Comparison of ENCODE assay signal across 1 cellular context in the genomic region with DNA sequence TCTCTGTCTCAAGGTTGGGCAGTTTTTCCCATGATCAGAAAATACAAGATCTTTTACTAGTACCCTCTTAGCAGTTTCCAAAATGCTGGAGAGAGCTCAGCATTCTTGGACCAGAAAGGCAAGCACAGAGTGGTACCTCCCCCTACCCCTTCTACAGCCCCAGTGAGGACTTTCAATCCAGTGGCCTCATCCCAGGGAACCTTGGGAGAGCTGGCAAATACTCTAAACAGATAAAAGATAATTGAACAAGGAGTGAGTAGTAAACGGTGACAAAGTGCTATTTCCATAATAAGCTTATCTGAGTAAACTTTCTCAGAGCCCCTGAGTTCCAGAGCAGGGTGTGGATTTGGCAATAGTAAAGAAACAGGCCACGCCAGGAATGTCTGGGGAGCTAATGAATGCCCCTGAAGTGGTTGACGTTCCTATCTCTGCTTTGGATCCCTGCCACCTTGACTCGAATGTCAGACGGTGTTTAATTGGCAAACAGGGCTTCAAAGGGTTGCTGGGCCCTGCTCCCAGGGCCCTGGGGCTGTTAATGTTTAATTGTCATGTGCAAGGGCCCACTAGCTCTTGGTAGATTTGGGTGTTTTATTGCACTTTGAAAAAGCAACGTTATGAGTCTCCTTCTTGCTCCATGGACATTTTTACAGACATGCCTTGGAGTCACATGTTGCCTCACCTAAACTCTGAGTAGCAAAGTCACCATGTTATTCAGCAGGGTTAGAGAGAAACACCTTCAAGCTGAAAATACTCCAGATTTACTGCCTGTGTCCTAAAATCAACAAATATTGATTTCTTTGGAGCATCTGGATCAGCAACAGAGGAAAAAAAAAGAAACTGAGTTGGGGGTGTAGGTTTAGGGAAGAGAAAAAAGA.
TF ChIP-seq lines count a peak whose summit lies in the region.

No MANE protein-coding gene starts in this region.

TF ChIP-seq in HepG2, 621 proteins besides CTCF, POLR2A, EP300 and RAD21 (continued from another document and continues in another):
- TF ChIP-seq, protein P1, sequence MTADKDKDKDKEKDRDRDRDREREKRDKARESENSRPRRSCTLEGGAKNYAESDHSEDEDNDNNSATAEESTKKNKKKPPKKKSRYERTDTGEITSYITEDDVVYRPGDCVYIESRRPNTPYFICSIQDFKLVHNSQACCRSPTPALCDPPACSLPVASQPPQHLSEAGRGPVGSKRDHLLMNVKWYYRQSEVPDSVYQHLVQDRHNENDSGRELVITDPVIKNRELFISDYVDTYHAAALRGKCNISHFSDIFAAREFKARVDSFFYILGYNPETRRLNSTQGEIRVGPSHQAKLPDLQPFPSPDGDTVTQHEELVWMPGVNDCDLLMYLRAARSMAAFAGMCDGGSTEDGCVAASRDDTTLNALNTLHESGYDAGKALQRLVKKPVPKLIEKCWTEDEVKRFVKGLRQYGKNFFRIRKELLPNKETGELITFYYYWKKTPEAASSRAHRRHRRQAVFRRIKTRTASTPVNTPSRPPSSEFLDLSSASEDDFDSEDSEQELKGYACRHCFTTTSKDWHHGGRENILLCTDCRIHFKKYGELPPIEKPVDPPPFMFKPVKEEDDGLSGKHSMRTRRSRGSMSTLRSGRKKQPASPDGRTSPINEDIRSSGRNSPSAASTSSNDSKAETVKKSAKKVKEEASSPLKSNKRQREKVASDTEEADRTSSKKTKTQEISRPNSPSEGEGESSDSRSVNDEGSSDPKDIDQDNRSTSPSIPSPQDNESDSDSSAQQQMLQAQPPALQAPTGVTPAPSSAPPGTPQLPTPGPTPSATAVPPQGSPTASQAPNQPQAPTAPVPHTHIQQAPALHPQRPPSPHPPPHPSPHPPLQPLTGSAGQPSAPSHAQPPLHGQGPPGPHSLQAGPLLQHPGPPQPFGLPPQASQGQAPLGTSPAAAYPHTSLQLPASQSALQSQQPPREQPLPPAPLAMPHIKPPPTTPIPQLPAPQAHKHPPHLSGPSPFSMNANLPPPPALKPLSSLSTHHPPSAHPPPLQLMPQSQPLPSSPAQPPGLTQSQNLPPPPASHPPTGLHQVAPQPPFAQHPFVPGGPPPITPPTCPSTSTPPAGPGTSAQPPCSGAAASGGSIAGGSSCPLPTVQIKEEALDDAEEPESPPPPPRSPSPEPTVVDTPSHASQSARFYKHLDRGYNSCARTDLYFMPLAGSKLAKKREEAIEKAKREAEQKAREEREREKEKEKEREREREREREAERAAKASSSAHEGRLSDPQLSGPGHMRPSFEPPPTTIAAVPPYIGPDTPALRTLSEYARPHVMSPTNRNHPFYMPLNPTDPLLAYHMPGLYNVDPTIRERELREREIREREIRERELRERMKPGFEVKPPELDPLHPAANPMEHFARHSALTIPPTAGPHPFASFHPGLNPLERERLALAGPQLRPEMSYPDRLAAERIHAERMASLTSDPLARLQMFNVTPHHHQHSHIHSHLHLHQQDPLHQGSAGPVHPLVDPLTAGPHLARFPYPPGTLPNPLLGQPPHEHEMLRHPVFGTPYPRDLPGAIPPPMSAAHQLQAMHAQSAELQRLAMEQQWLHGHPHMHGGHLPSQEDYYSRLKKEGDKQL (CRISPR knock-in tag; IDR thresholded peaks at IDR 0.05; ENCODE audit: low read depth), result peak; percentile 82; the same call in 1 of the 2 replicates
- TF ChIP-seq TGIF2 (CRISPR knock-in tag; IDR thresholded peaks at IDR 0.05), result peak; percentile 62; the same call in 1 of the 2 replicates
- 0 out of 2 replicates have a peak, but pooled peaks have one; percentile 52 for TF ChIP-seq MEIS2 (CRISPR knock-in tag; IDR thresholded peaks at IDR 0.05)
- TF ChIP-seq RNF2 (conservative IDR thresholded peaks at IDR 0.05; ENCODE audit: low read depth), result no peak
- peak; percentile 57; the same call in 1 of the 2 replicates for TF ChIP-seq TBX3 (IDR thresholded peaks at IDR 0.05; ENCODE audit: borderline replicate concordance)
- peak; percentile 76 for TF ChIP-seq SIX4 (CRISPR knock-in tag; IDR thresholded peaks at IDR 0.05)
- TF ChIP-seq SALL2 (CRISPR knock-in tag; IDR thresholded peaks at IDR 0.05), result no peak
- TF ChIP-seq JDP2 (CRISPR knock-in tag; IDR thresholded peaks at IDR 0.05; ENCODE audit: borderline replicate concordance), result no peak
- TF ChIP-seq ZNF230 (CRISPR knock-in tag; IDR thresholded peaks at IDR 0.05), result no peak
- TF ChIP-seq CREM (IDR thresholded peaks at IDR 0.05), result peak; percentile 52; the same call in 1 of the 2 replicates
- no peak for TF ChIP-seq CREM (CRISPR knock-in tag; IDR thresholded peaks at IDR 0.05)
- TF ChIP-seq ZNF234 (CRISPR knock-in tag; conservative IDR thresholded peaks at IDR 0.05), result no peak
- peak; percentile 37; the same call in 1 of the 2 replicates for TF ChIP-seq ZNF143 (CRISPR knock-in tag; IDR thresholded peaks at IDR 0.05)
- no peak for TF ChIP-seq ZC3H4 (CRISPR knock-in tag; IDR thresholded peaks at IDR 0.05; ENCODE audit: borderline replicate concordance)
- no peak for TF ChIP-seq ZNF775 (CRISPR knock-in tag; IDR thresholded peaks at IDR 0.05; ENCODE audit: borderline replicate concordance)
- TF ChIP-seq ZSCAN29 (CRISPR knock-in tag; conservative IDR thresholded peaks at IDR 0.05), result no peak
- no peak for TF ChIP-seq ZBTB44 (CRISPR knock-in tag; IDR thresholded peaks at IDR 0.05)
- no peak; the same call in 1 of the 2 replicates for TF ChIP-seq RXRA (CRISPR knock-in tag; IDR thresholded peaks at IDR 0.05)
- no peak for TF ChIP-seq IKZF5 (CRISPR knock-in tag; IDR thresholded peaks at IDR 0.05)
- no peak for TF ChIP-seq PRDM10 (CRISPR knock-in tag; IDR thresholded peaks at IDR 0.05; ENCODE audit: low read depth)
- no peak for TF ChIP-seq ONECUT2 (CRISPR knock-in tag; IDR thresholded peaks at IDR 0.05)
- TF ChIP-seq ZNF354B (CRISPR knock-in tag; IDR thresholded peaks at IDR 0.05), result no peak
- no peak for TF ChIP-seq MAFF (IDR thresholded peaks at IDR 0.05; ENCODE audit: low read depth, low read length)
- no peak for TF ChIP-seq ZNF816 (CRISPR knock-in tag; IDR thresholded peaks at IDR 0.05; ENCODE audit: borderline replicate concordance)
- TF ChIP-seq, protein P2, sequence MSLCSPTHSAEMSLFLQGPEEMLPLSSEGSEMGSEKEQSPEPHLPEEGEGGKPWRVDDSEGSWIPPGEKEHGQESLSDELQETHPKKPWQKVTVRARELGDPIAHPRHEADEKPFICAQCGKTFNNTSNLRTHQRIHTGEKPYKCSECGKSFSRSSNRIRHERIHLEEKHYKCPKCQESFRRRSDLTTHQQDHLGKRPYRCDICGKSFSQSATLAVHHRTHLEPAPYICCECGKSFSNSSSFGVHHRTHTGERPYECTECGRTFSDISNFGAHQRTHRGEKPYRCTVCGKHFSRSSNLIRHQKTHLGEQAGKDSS (CRISPR knock-in tag; IDR thresholded peaks at IDR 0.05; ENCODE audit: borderline replicate concordance, low read depth), result no peak
- no peak for TF ChIP-seq ZNF451 (CRISPR knock-in tag; IDR thresholded peaks at IDR 0.05)
- TF ChIP-seq, protein P3, sequence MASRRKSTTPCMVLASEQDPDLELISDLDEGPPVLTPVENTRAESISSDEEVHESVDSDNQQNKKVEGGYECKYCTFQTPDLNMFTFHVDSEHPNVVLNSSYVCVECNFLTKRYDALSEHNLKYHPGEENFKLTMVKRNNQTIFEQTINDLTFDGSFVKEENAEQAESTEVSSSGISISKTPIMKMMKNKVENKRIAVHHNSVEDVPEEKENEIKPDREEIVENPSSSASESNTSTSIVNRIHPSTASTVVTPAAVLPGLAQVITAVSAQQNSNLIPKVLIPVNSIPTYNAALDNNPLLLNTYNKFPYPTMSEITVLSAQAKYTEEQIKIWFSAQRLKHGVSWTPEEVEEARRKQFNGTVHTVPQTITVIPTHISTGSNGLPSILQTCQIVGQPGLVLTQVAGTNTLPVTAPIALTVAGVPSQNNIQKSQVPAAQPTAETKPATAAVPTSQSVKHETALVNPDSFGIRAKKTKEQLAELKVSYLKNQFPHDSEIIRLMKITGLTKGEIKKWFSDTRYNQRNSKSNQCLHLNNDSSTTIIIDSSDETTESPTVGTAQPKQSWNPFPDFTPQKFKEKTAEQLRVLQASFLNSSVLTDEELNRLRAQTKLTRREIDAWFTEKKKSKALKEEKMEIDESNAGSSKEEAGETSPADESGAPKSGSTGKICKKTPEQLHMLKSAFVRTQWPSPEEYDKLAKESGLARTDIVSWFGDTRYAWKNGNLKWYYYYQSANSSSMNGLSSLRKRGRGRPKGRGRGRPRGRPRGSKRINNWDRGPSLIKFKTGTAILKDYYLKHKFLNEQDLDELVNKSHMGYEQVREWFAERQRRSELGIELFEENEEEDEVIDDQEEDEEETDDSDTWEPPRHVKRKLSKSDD (CRISPR knock-in tag; IDR thresholded peaks at IDR 0.05; ENCODE audit: low read depth), result 0 out of 2 replicates have a peak, but pooled peaks have one; percentile 28
- TF ChIP-seq ADNP (CRISPR knock-in tag; IDR thresholded peaks at IDR 0.05), result no peak
- no peak for TF ChIP-seq ZNF34 (CRISPR knock-in tag; IDR thresholded peaks at IDR 0.05; ENCODE audit: borderline replicate concordance)
- TF ChIP-seq, protein P4, sequence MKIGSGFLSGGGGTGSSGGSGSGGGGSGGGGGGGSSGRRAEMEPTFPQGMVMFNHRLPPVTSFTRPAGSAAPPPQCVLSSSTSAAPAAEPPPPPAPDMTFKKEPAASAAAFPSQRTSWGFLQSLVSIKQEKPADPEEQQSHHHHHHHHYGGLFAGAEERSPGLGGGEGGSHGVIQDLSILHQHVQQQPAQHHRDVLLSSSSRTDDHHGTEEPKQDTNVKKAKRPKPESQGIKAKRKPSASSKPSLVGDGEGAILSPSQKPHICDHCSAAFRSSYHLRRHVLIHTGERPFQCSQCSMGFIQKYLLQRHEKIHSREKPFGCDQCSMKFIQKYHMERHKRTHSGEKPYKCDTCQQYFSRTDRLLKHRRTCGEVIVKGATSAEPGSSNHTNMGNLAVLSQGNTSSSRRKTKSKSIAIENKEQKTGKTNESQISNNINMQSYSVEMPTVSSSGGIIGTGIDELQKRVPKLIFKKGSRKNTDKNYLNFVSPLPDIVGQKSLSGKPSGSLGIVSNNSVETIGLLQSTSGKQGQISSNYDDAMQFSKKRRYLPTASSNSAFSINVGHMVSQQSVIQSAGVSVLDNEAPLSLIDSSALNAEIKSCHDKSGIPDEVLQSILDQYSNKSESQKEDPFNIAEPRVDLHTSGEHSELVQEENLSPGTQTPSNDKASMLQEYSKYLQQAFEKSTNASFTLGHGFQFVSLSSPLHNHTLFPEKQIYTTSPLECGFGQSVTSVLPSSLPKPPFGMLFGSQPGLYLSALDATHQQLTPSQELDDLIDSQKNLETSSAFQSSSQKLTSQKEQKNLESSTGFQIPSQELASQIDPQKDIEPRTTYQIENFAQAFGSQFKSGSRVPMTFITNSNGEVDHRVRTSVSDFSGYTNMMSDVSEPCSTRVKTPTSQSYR (CRISPR knock-in tag; IDR thresholded peaks at IDR 0.05; ENCODE audit: borderline replicate concordance), result no peak
- TF ChIP-seq KDM1A (CRISPR knock-in tag; IDR thresholded peaks at IDR 0.05), result no peak
- TF ChIP-seq ZNF569 (CRISPR knock-in tag; IDR thresholded peaks at IDR 0.05; ENCODE audit: borderline replicate concordance), result no peak
- no peak for TF ChIP-seq KDM6A (CRISPR knock-in tag; IDR thresholded peaks at IDR 0.05; ENCODE audit: low read depth)
- no peak for TF ChIP-seq ZNF33B (CRISPR knock-in tag; IDR thresholded peaks at IDR 0.05)
- no peak for TF ChIP-seq ZNF83 (CRISPR knock-in tag; IDR thresholded peaks at IDR 0.05; ENCODE audit: borderline replicate concordance)
- no peak for TF ChIP-seq ZKSCAN5 (CRISPR knock-in tag; IDR thresholded peaks at IDR 0.05)
- peak; percentile 48; the same call in 1 of the 2 replicates for TF ChIP-seq GFI1 (CRISPR knock-in tag; IDR thresholded peaks at IDR 0.05; ENCODE audit: borderline replicate concordance)
